9 cellular contexts compared by ENCODE assay signal in the genomic region with DNA sequence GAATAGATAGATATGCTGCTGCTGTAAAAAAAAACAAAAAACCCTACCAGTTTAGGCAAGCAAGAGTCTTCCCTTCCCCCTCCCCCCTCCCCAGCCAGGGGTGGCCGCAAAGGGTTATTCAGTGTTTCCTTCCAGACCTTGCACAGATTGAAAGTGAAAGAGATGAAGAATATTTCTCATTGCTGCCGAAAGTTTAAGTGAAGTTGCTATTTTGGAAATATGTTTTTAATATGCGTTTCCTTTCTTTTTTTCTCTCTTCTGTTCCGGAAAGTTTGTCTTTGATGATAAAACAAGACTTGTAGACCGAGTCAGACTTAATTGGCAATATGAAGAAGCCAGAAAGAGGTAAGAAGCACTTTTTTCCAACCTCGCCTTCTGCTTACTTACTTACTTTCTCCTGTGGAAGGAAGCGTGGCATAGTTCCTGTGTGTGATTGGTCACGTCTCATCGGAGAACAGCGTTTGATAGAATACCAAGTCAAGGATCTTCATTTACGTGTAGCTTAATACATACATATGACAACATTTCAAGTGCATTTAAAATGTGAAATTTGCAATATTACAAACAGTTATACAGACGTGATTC. TPM values are rescaled to one million over a fixed set of nuclear protein-coding genes. Genes with fewer than 3 reads are reported as not detected.
DNase-seq lines count a peak whose midpoint lies in the region; ATAC-seq and TF ChIP-seq lines count a peak whose summit lies in the region.
"Had no signal": no experiment of that assay in that cellular context is flagged by ENCODE, and none has a peak within 500 bp of the region (broad histone marks: within the 10 kb centered on the region; RNA-seq: fewer than 3 reads in every experiment).

No MANE protein-coding gene starts in this region.

- H3K9me3 ChIP-seq in heart left ventricle (no peaks in the 10 kb centered on the region), parathyroid adenoma (ENCODE audit: control insufficient read depth, low read length) (no peaks in the 10 kb centered on the region)

- H3K4me3 ChIP-seq in heart left ventricle (peak overlapping the region in 8 of 12 donors; percentile 2 to 49 (median 42)), parathyroid adenoma (ENCODE audit: low read depth, low read length) (no peak overlapping the region)

- no peaks in the 10 kb centered on the region for H3K4me1 Mint-ChIP-seq in endothelial cell (ENCODE audit: unreplicated experiment)

- WGBS in heart left ventricle, 4 donors, result 47 to 63% (median 61%) methylated on average over 12 of the region's 12 CpGs

- H3K27me3 Mint-ChIP-seq in endothelial cell (ENCODE audit: unreplicated experiment), result peaks cover 7% of the 10 kb centered on the region

- H3K27me3 ChIP-seq in heart left ventricle, result no peaks in the 10 kb centered on the region
- no peaks in the 10 kb centered on the region for H3K27me3 ChIP-seq in parathyroid adenoma (ENCODE audit: control insufficient read depth, insufficient read depth, low read length)

- peak in 2 of 4 donors; percentile 44 to 45 for ATAC-seq in heart left ventricle
- no peak for ATAC-seq in Right ventricle myocardium superior (ENCODE audit: poor library complexity)
- ATAC-seq in HG03442 (IDR thresholded peaks at IDR 0.05; ENCODE audit: unreplicated experiment), result peak; percentile 73

- H2AFZ ChIP-seq in parathyroid adenoma, result no peak overlapping the region

- intact Hi-C loops in heart left ventricle (cut with DNase I) (no loop called here), Right ventricle myocardium superior (cut with DNase I) (no loop called here)

- H3K27ac Mint-ChIP-seq in endothelial cell (ENCODE audit: unreplicated experiment), result no peak overlapping the region

- no peak overlapping the region for H3K4me3 Mint-ChIP-seq in endothelial cell (ENCODE audit: unreplicated experiment)

- H3K4me2 ChIP-seq in parathyroid adenoma (ENCODE audit: low read length), result no peak overlapping the region

- H3K79me2 ChIP-seq in parathyroid adenoma, result no peaks in the 10 kb centered on the region

- peaks cover 0 to 30% (median 8%) of the 10 kb centered on the region in 12 donors for H3K4me1 ChIP-seq in heart left ventricle
- H3K4me1 ChIP-seq in parathyroid adenoma, result no peaks in the 10 kb centered on the region

- H3K9ac ChIP-seq in parathyroid adenoma, result no peak overlapping the region

- H3K36me3 Mint-ChIP-seq in endothelial cell (ENCODE audit: low read depth, unreplicated experiment), result peaks cover 37% of the 10 kb centered on the region

- DNase-seq in heart left ventricle (no peak), Right ventricle myocardium superior (no peak), SIG-M5 (lab: John Stamatoyannopoulos, UW) (no peak), kidney glomerular epithelial cell (lab: John Stamatoyannopoulos, UW) (no peak), endothelial cell (ENCODE audit: low spot score) (no peak)
- peak in 3 of 4 experiments; percentile 4 to 17 (median 8) for DNase-seq in activated naive CD4-positive, alpha-beta T cell (lab: John Stamatoyannopoulos, UW)

- TF ChIP-seq CTCF in heart left ventricle (IDR thresholded peaks at IDR 0.05) (no peak), parathyroid adenoma (IDR thresholded peaks at IDR 0.05) (no peak), endothelial cell (IDR thresholded peaks at IDR 0.05; ENCODE audit: unreplicated experiment) (no peak)

- peaks cover 0 to 41% (median 8%) of the 10 kb centered on the region in 9 donors for H3K36me3 ChIP-seq in heart left ventricle
- no peaks in the 10 kb centered on the region for H3K36me3 ChIP-seq in parathyroid adenoma (ENCODE audit: control insufficient read depth, insufficient read depth, low read length)

- no peaks in the 10 kb centered on the region for H3K9me3 Mint-ChIP-seq in endothelial cell (ENCODE audit: unreplicated experiment)

- TF ChIP-seq POLR2A in heart left ventricle (IDR thresholded peaks at IDR 0.05), result no peak

- peak overlapping the region; percentile 1 to 80 (median 44) for H3K27ac ChIP-seq in heart left ventricle
- H3K27ac ChIP-seq in parathyroid adenoma, result peak overlapping the region; percentile 15
- H3K27ac ChIP-seq: C4-2B had no signal

RNA-seq across cellular contexts. Expression of gene CLCN4, which starts 58.4 kb away (rescaled TPM):
- total RNA-seq in heart left ventricle (10 to 100 TPM; 20.3 to 39.0 (median 29.8) TPM), Right ventricle myocardium superior (30.9 TPM), endothelial cell (ENCODE audit: unreplicated experiment) (23.1 TPM)
- polyA plus RNA-seq in heart left ventricle, result 1 to 10 TPM; 6.4 to 8.2 TPM

Comparison
In these comparisons a context has a peak if more than half of its experiments do, and no peak if none do; other contexts are left out.
1. DNase-seq: peak in activated naive CD4-positive, alpha-beta T cell (3 of 4); none in heart left ventricle (0 of 5), Right ventricle myocardium superior (single experiment), SIG-M5 (single experiment), kidney glomerular epithelial cell (single experiment) and endothelial cell (single experiment).